ENCODE assay signal across 10 cellular contexts in genomic region chr2:104938226-104938941, GRCh38.
A peak's percentile ranks its signal among the peaks of the same experiment; 100 is the strongest.
DNase-seq lines count a peak whose midpoint lies in the region; ATAC-seq, FAIRE-seq and TF ChIP-seq lines count a peak whose summit lies in the region.
"Had no signal": no experiment of that assay in that cellular context is flagged by ENCODE, and none has a peak within 500 bp of the region (broad histone marks: within the 10 kb centered on the region; RNA-seq: fewer than 3 reads in every experiment).

No MANE protein-coding gene starts in this region.

- no peak overlapping the region for H3K4me3 Mint-ChIP-seq in MCF 10A (ENCODE audit: unreplicated experiment)

- DNase-seq in GM12891 (ENCODE audit: insufficient read length, low spot score) (peak; percentile 23), head of caudate nucleus (peak in 41 of 42 donors; percentile 24 to 95 (median 72)), amniotic stem cell (lab: John Stamatoyannopoulos, UW) (no peak), MCF 10A (ENCODE audit: unreplicated experiment) (no peak), upper lobe of right lung (no peak), COR-L47 (lab: John Stamatoyannopoulos, UW) (no peak)
- DNase-seq: right cardiac atrium had no signal

- no TSS peak for BruUV-seq in MCF 10A (replicated peaks; lab: Mats Ljungman, UMichigan)

- ATAC-seq in GM19467 (IDR thresholded peaks at IDR 0.05; ENCODE audit: unreplicated experiment) = peak; percentile 87
- peak; percentile 94 for ATAC-seq in HG03103 (IDR thresholded peaks at IDR 0.05; ENCODE audit: low read depth, unreplicated experiment)
- ATAC-seq in upper lobe of right lung = no peak
- ATAC-seq: right cardiac atrium had no signal

- H3K36me3 Mint-ChIP-seq in MCF 10A (ENCODE audit: insufficient read depth, unreplicated experiment) = no peaks in the 10 kb centered on the region

- peak; percentile 90 for FAIRE-seq in GM12891 (lab: Jason Lieb, UNC)
- FAIRE-seq: bronchial epithelial cell had no signal

- no peak overlapping the region for H3K27ac Mint-ChIP-seq in MCF 10A (ENCODE audit: low read depth, unreplicated experiment)

- H3K27me3 Mint-ChIP-seq in MCF 10A (ENCODE audit: insufficient read depth, unreplicated experiment) = no peaks in the 10 kb centered on the region

- H3K27me3 ChIP-seq in upper lobe of right lung = no peaks in the 10 kb centered on the region

- intact Hi-C loops in head of caudate nucleus (cut with DNase I) (no loop called here), MCF 10A (cut with micrococcal nuclease) (no loop called here), upper lobe of right lung (cut with DNase I) (no loop called here)

- H3K4me3 ChIP-seq in upper lobe of right lung = no peak overlapping the region

- peaks cover 11% of the 10 kb centered on the region for H3K4me1 Mint-ChIP-seq in MCF 10A (ENCODE audit: insufficient read depth, unreplicated experiment)

- no peaks in the 10 kb centered on the region for H3K4me1 ChIP-seq in upper lobe of right lung

- no peak overlapping the region for H3K27ac ChIP-seq in upper lobe of right lung

- H3K36me3 ChIP-seq in upper lobe of right lung = no peaks in the 10 kb centered on the region

- TF ChIP-seq CTCF in MCF 10A (IDR thresholded peaks at IDR 0.05; ENCODE audit: unreplicated experiment) = no peak
- TF ChIP-seq CTCF in upper lobe of right lung (IDR thresholded peaks at IDR 0.05) = no peak

- CTCF ChIA-PET in MCF 10A (lab: Yijun Ruan, JAX) = interaction anchor here (0.6 kb wide), 2 partner anchors 58 to 979 kb away, joined by 3 read pairs; no protein-coding TSS in a partner anchor

- no peaks in the 10 kb centered on the region for H3K9me3 Mint-ChIP-seq in MCF 10A (ENCODE audit: unreplicated experiment)

- POLR2A ChIA-PET in MCF 10A (lab: Yijun Ruan, JAX) = no interaction called here

- no peak for TF ChIP-seq POLR2A in GM12891 (IDR thresholded peaks at IDR 0.05; ENCODE audit: low read depth, low read length)

- no peaks in the 10 kb centered on the region for H3K9me3 ChIP-seq in upper lobe of right lung

TF ChIP-seq in GM12891, 5 proteins besides CTCF, POLR2A, EP300 and RAD21:
- TF ChIP-seq SPI1 (IDR thresholded peaks at IDR 0.05; ENCODE audit: low read depth, low read length) = 0 out of 2 replicates have a peak, but pooled peaks have one; percentile 7
- no peak for TF ChIP-seq PAX5 (IDR thresholded peaks at IDR 0.05; ENCODE audit: insufficient read depth, low read length, severe bottlenecking)
- TF ChIP-seq POLR2AphosphoS5 (IDR thresholded peaks at IDR 0.05; ENCODE audit: low read depth, low read length) = no peak
- TF ChIP-seq POU2F2 (IDR thresholded peaks at IDR 0.05; ENCODE audit: low read depth, low read length) = no peak
TF ChIP-seq in GM12891: peak in this region for 1.

Comparison
In these comparisons a context has a peak if more than half of its experiments do, and no peak if none do; other contexts are left out.
1. DNase-seq: peak in GM12891 (single experiment) and head of caudate nucleus (41 of 42); none in amniotic stem cell (single experiment), MCF 10A (single experiment), upper lobe of right lung (single experiment) and COR-L47 (single experiment).